In the genomic region with DNA sequence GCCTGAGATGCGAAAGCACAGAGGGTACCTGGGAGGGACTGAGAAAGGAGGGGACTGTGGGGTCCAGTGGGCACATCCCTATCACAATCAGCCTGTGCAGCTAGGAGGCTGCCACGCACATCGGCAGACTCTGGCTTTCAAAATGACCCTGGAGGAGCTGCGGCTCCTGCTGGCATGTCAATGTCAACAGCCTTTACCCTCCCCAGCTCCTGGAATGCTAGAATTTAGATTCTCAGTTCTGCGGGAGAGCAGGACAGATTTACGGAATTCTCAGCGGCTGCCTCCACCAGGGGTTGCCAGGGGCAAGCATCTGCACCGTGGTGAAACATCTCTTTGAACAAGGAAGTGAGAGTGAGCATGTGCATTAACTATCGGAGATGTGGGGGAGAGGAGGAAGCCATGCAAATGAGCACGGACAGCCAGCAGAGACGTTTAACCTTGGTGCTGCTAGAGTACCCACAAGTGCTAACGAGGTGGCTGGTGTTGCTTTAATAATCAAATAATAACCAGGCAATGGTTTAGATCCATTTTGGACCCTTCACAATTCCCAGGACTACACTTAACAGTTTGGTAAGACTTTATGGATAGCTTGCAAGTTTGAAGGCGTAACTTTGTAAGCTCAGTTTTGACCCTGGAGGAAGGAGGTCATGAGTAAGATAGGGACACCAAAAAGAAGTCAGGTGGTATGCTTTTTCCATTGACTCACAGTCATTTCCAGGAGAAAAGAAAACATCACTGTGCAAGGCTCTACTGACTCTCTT, we compare ENCODE assay signal across 1 cellular context.
TF ChIP-seq lines count a peak whose summit lies in the region.

No MANE protein-coding gene starts in this region.

TF ChIP-seq in IMR-90, 13 proteins besides CTCF, POLR2A, EP300 and RAD21:
- TF ChIP-seq, protein P1, sequence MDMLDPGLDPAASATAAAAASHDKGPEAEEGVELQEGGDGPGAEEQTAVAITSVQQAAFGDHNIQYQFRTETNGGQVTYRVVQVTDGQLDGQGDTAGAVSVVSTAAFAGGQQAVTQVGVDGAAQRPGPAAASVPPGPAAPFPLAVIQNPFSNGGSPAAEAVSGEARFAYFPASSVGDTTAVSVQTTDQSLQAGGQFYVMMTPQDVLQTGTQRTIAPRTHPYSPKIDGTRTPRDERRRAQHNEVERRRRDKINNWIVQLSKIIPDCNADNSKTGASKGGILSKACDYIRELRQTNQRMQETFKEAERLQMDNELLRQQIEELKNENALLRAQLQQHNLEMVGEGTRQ (IDR thresholded peaks at IDR 0.05; ENCODE audit: low read depth, low read length): 0 out of 2 replicates have a peak, but pooled peaks have one; percentile 6
- TF ChIP-seq MAFK (IDR thresholded peaks at IDR 0.05; ENCODE audit: low read depth, low read length): no peak
